In the genomic region with DNA sequence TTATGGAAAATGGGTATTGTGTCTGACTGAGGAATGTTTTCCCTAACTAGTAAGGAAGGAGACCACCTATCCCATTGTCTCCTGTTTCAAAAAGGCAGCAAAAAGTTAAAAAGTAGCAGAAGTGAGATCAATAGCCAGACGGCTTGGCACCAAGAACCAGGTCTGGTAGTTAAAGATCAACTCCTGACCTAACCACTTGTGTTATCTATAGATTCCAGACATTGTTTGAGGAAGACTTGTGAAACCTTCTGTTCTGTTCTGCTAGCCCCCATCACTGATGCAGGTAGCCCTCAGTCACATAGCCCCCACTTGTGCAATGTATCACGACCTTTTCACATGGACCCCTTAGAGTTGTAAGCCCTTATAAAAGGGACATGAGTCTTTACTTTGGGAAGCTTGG, we compare ENCODE assay signal across 21 cellular contexts. TPM values are rescaled to one million over a fixed set of nuclear protein-coding genes. Genes with fewer than 3 reads are reported as not detected.
"Had no signal": no experiment of that assay in that cellular context is flagged by ENCODE, and none has a peak within 500 bp of the region (broad histone marks: within the 10 kb centered on the region; RNA-seq: fewer than 3 reads in every experiment).

No MANE protein-coding gene starts in this region.

- H3K4me1 Mint-ChIP-seq: natural killer cell had no signal

- H3K4me1 ChIP-seq: left ventricle myocardium inferior, psoas muscle, right atrium auricular region, tibial artery had no signal

- ATAC-seq: activated naive CD8-positive, alpha-beta T cell treated with anti-CD3 and anti-CD28 coated beads, Interleukin-2, amount 50 U/mL, for 24 hours; natural killer cell; psoas muscle; stimulated activated naive CD8-positive, alpha-beta T cell treated with anti-CD3 and anti-CD28 coated beads, Interleukin-15, Interleukin-2, amounts not matched to agents 100 U/mL and 50 U/mL, for 24 hours had no signal

- H3K27ac ChIP-seq: left ventricle myocardium inferior, psoas muscle, right atrium auricular region, tibial artery had no signal

- H3K27ac Mint-ChIP-seq: activated naive CD4-positive, alpha-beta T cell treated with anti-CD3 and anti-CD28 coated beads, Interleukin-2, amount 10 ng/mL, durations not matched to agents 7 days and 5 days; activated naive CD8-positive, alpha-beta T cell treated with anti-CD3 and anti-CD28 coated beads, Interleukin-2, amount 50 U/mL, for 24 hours; mesothelial cell of epicardium; natural killer cell; T-helper 1 cell treated with Interleukin-12 subunit alpha and Interleukin-12 subunit beta and Interleukin-4 antibody, amounts not matched to agents 30 μg/mL and 1 μg/mL, for 36 hours had no signal

- DNase-seq: activated CD4-positive, alpha-beta T cell treated with anti-CD3 and anti-CD28 coated beads for 4 hours; activated CD4-positive, alpha-beta T cell treated with anti-CD3 and anti-CD28 coated beads, Interleukin-2, amount 50 U/mL, for 48 hours; activated CD4-positive, CD25-positive, alpha-beta regulatory T cell; activated naive CD4-positive, alpha-beta T cell treated with anti-CD3 and anti-CD28 coated beads, Interleukin-2, amount 10 ng/mL, durations not matched to agents 7 days and 5 days; activated naive CD8-positive, alpha-beta T cell treated with anti-CD3 and anti-CD28 coated beads, Interleukin-2, amount 50 U/mL, for 24 hours; activated T-cell treated with anti-CD3 and anti-CD28 coated beads, Interleukin-2, amount 50 U/mL, for 48 hours; cortex of kidney; kidney; left ventricle myocardium inferior; natural killer cell; psoas muscle; stimulated activated CD4-positive, alpha-beta T cell treated with anti-CD3 and anti-CD28 coated beads, Interleukin-12 subunit alpha, Interleukin-12 subunit beta, amount 100 ng/mL, for 4 hours; stimulated activated CD4-positive, alpha-beta T cell treated with anti-CD3 and anti-CD28 coated beads, Interleukin-4, amount 100 ng/mL, for 4 hours; stimulated activated naive CD8-positive, alpha-beta T cell treated with anti-CD3 and anti-CD28 coated beads, Interleukin-15, Interleukin-2, amounts not matched to agents 100 U/mL and 50 U/mL, for 24 hours; substantia nigra; tibial artery had no signal

- H3K27me3 Mint-ChIP-seq: activated naive CD8-positive, alpha-beta T cell treated with anti-CD3 and anti-CD28 coated beads, Interleukin-2, amount 50 U/mL, for 24 hours had no signal

- H3K4me3 ChIP-seq: left ventricle myocardium inferior, psoas muscle, right atrium auricular region, tibial artery had no signal

- H3K9me3 ChIP-seq: psoas muscle had no signal

- H3K4me3 Mint-ChIP-seq: activated naive CD4-positive, alpha-beta T cell treated with anti-CD3 and anti-CD28 coated beads, Interleukin-2, amount 10 ng/mL, durations not matched to agents 7 days and 5 days; activated naive CD8-positive, alpha-beta T cell treated with anti-CD3 and anti-CD28 coated beads, Interleukin-2, amount 50 U/mL, for 24 hours; mesothelial cell of epicardium; natural killer cell; T-helper 1 cell treated with Interleukin-12 subunit alpha and Interleukin-12 subunit beta and Interleukin-4 antibody, amounts not matched to agents 30 μg/mL and 1 μg/mL, for 36 hours had no signal

- H3K36me3 Mint-ChIP-seq: activated naive CD4-positive, alpha-beta T cell treated with anti-CD3 and anti-CD28 coated beads, Interleukin-2, amount 10 ng/mL, durations not matched to agents 7 days and 5 days; natural killer cell had no signal

- H3K27me3 ChIP-seq: right atrium auricular region had no signal

- H3K36me3 ChIP-seq: left ventricle myocardium inferior, right atrium auricular region, tibial artery had no signal

RNA-seq across cellular contexts. Expression of a gene that starts 46.3 kb away (rescaled TPM):
- total RNA-seq: fibroblast of villous mesenchyme, mesothelial cell of epicardium, osteocyte had no signal
